In the genomic region with DNA sequence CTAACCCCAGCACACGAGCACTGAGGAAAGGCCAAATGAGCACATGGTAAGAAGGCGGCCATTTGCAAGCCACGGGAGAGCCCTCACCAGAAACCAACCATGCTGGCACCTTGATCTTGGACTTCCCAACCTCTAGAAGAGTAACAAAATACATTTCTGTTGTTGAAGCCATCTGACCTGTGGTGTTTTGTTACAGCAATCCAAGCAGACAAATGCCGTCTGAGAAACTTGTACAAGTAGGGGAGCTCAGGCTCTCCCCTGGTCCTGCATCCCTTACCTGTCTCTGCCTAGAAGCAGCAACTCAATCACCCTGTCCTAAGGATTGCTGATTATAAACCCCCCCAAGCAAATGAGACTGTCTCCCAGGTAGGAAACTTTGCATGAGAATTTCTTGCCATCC, we compare ENCODE assay signal across 34 cellular contexts.
"Had no signal": no experiment of that assay in that cellular context is flagged by ENCODE, and none has a peak within 500 bp of the region (broad histone marks: within the 10 kb centered on the region; RNA-seq: fewer than 3 reads in every experiment).

No MANE protein-coding gene starts in this region.

- ATAC-seq: activated CD4-positive, CD25-positive, alpha-beta regulatory T cell treated with anti-CD3 and anti-CD28 coated beads, Interleukin-2, amount 50 U/mL, for 24 hours; activated CD8-positive, alpha-beta T cell treated with anti-CD3 and anti-CD28 coated beads for 36 hours; activated T-cell treated with anti-CD3 and anti-CD28 coated beads, Interleukin-2, amount 50 U/mL, for 4 hours; activated T-helper 17 cell treated with anti-CD3 and anti-CD28 coated beads, Interleukin-2, amount 50 U/mL, for 72 hours; effector memory CD8-positive, alpha-beta T cell; gastroesophageal sphincter; T-helper 17 cell had no signal

- H3K27ac ChIP-seq: brain microvascular endothelial cell, coronary artery, dorsolateral prefrontal cortex, WERI-Rb-1 had no signal

- H3K9me3 ChIP-seq: esophagus squamous epithelium, gastroesophageal sphincter had no signal

- H3K36me3 Mint-ChIP-seq: activated naive CD8-positive, alpha-beta T cell had no signal

- H3K27ac Mint-ChIP-seq: activated B cell treated with CpG ODN at 0.5 μM for 24 hours; activated CD8-positive, alpha-beta T cell treated with anti-CD3 and anti-CD28 coated beads for 36 hours; activated naive CD8-positive, alpha-beta T cell; activated T-helper 17 cell treated with anti-CD3 and anti-CD28 coated beads, Interleukin-2, amount 50 U/mL, for 72 hours; dendritic cell treated with granulocyte-macrophage colony-stimulating factor and Interleukin-4, amounts not matched to agents 40 ng/mL and 50 ng/mL, for 4 days; effector memory CD8-positive, alpha-beta T cell; T-helper 17 cell; T-helper 2 cell treated with Interferon-gamma antibody and Interleukin-4, amounts not matched to agents 5 μg/mL and 100 μg/mL, for 36 hours had no signal

- H3K4me3 Mint-ChIP-seq: activated B cell treated with CpG ODN at 0.5 μM for 24 hours; activated CD8-positive, alpha-beta T cell treated with anti-CD3 and anti-CD28 coated beads for 36 hours; activated naive CD8-positive, alpha-beta T cell; activated T-cell treated with anti-CD3 and anti-CD28 coated beads, Interleukin-2, amount 50 U/mL, for 4 hours; activated T-helper 17 cell treated with anti-CD3 and anti-CD28 coated beads, Interleukin-2, amount 50 U/mL, for 72 hours; central memory CD8-positive, alpha-beta T cell; dendritic cell treated with granulocyte-macrophage colony-stimulating factor and Interleukin-4, amounts not matched to agents 40 ng/mL and 50 ng/mL, for 4 days; T-helper 17 cell; T-helper 2 cell treated with Interferon-gamma antibody and Interleukin-4, amounts not matched to agents 5 μg/mL and 100 μg/mL, for 36 hours had no signal

- FAIRE-seq: astrocyte, bronchial epithelial cell had no signal

- H3K36me3 ChIP-seq: brain microvascular endothelial cell, esophagus squamous epithelium, gastroesophageal sphincter, WERI-Rb-1 had no signal

- H3K4me3 ChIP-seq: coronary artery, dorsolateral prefrontal cortex, esophagus squamous epithelium, gastroesophageal sphincter had no signal

- DNase-seq: activated B cell treated with CpG ODN at 0.5 μM for 24 hours; activated CD4-positive, alpha-beta T cell treated with anti-CD3 and anti-CD28 coated beads for 48 hours; activated CD4-positive, alpha-beta T cell treated with anti-CD3 and anti-CD28 coated beads, Interleukin-2, amount 50 U/mL, for 1 hour; activated CD4-positive, alpha-beta T cell treated with anti-CD3 and anti-CD28 coated beads, Interleukin-2, amount 50 U/mL, for 48 hours; activated CD8-positive, alpha-beta memory T cell treated with anti-CD3 and anti-CD28 coated beads for 24 hours; activated CD8-positive, alpha-beta T cell treated with anti-CD3 and anti-CD28 coated beads for 36 hours; activated effector memory CD4-positive, alpha-beta T cell treated with Interleukin-2 at 50 U/mL for 16 hours; activated gamma-delta T cell treated with Interleukin-2 at 50 U/mL for 16 hours; activated naive CD4-positive, alpha-beta T cell treated with anti-CD3 and anti-CD28 coated beads, Interleukin-2, amount 50 U/mL, for 16 hours; activated naive CD4-positive, alpha-beta T cell treated with Interleukin-2 at 50 U/mL for 16 hours; activated T-cell treated with anti-CD3 and anti-CD28 coated beads, Interleukin-2, amount 50 U/mL, for 4 hours; amniotic stem cell; anterior cingulate cortex; brain microvascular endothelial cell; dorsolateral prefrontal cortex; effector CD4-positive, alpha-beta T cell; effector memory CD8-positive, alpha-beta T cell; erythroblast; esophagus squamous epithelium; foreskin melanocyte; T-helper 1 cell; T-helper 17 cell; T1000; WERI-Rb-1 had no signal

- H3K27me3 ChIP-seq: brain microvascular endothelial cell, esophagus squamous epithelium, gastroesophageal sphincter had no signal

- H3K27me3 Mint-ChIP-seq: activated B cell treated with CpG ODN at 0.5 μM for 24 hours; activated CD8-positive, alpha-beta T cell treated with anti-CD3 and anti-CD28 coated beads for 36 hours; central memory CD8-positive, alpha-beta T cell; dendritic cell treated with granulocyte-macrophage colony-stimulating factor and Interleukin-4, amounts not matched to agents 40 ng/mL and 50 ng/mL, for 4 days; effector memory CD8-positive, alpha-beta T cell had no signal

- H3K4me1 Mint-ChIP-seq: activated B cell treated with CpG ODN at 0.5 μM for 24 hours; activated T-helper 17 cell treated with anti-CD3 and anti-CD28 coated beads, Interleukin-2, amount 50 U/mL, for 72 hours; central memory CD8-positive, alpha-beta T cell; T-helper 17 cell had no signal

- H3K9me3 Mint-ChIP-seq: activated B cell treated with CpG ODN at 0.5 μM for 24 hours; activated CD8-positive, alpha-beta T cell treated with anti-CD3 and anti-CD28 coated beads for 36 hours; activated T-cell treated with anti-CD3 and anti-CD28 coated beads, Interleukin-2, amount 50 U/mL, for 4 hours; dendritic cell treated with granulocyte-macrophage colony-stimulating factor and Interleukin-4, amounts not matched to agents 40 ng/mL and 50 ng/mL, for 4 days had no signal
